Comparison of ENCODE assay signal across 16 cellular contexts in the genomic region with DNA sequence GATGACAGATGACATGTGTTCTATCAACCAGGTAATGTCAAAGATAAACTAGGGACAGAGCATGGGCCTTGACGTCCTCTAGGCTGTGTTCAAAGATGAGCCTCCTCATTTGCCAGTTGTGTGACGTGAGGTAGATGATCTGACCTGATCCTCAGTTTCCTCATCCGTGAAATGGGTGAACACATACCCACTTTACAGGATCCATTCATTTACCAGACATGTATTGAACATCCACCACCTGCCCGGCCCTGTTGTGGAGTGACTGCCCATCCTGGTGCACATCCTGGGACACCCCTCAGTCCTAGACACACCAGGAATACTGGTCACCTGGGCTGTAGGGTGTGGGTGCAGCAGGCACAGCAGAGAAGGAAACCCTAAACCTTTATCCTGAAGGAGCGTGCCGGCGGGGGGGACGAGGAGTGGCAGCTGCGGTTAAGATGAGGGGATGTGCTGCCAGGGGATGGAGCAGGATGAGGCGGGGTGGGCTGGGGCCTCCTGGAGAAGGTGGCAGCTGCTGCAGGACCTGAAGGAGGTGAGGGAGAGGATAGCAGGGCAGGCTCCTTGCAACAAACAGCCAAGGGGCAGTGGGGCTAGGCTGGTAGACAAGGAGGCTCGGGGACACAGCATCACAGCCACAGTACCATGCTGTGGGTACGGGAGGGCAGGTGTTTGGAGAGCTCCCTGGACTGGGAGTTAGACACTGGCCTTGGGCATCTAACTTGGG. TPM values are rescaled to one million over a fixed set of nuclear protein-coding genes. Genes with fewer than 3 reads are reported as not detected.
"Had no signal": no experiment of that assay in that cellular context is flagged by ENCODE, and none has a peak within 500 bp of the region (broad histone marks: within the 10 kb centered on the region; RNA-seq: fewer than 3 reads in every experiment).

No MANE protein-coding gene starts in this region.

- H3K36me3 ChIP-seq: breast epithelium, heart left ventricle, pancreas, tibial artery had no signal

- H3K4me1 Mint-ChIP-seq: memory B cell; stimulated activated effector memory CD8-positive, alpha-beta T cell treated with anti-CD3 and anti-CD28 coated beads, Interleukin-12 subunit alpha, Interleukin-12 subunit beta, amount 100 ng/mL, for 72 hours had no signal

- H3K27me3 Mint-ChIP-seq: activated naive CD8-positive, alpha-beta T cell treated with anti-CD3 and anti-CD28 coated beads, Interleukin-2, amount 10 ng/mL, durations not matched to agents 7 days and 5 days; memory B cell had no signal

- H3K4me3 Mint-ChIP-seq: activated naive CD8-positive, alpha-beta T cell treated with anti-CD3 and anti-CD28 coated beads, Interleukin-2, amount 10 ng/mL, durations not matched to agents 7 days and 5 days; memory B cell; nephron progenitor cell; stimulated activated effector memory CD8-positive, alpha-beta T cell treated with anti-CD3 and anti-CD28 coated beads, Interleukin-12 subunit alpha, Interleukin-12 subunit beta, amount 100 ng/mL, for 72 hours had no signal

- DNase-seq: activated gamma-delta T cell; activated naive CD8-positive, alpha-beta T cell treated with anti-CD3 and anti-CD28 coated beads, Interleukin-2, amount 10 ng/mL, durations not matched to agents 7 days and 5 days; activated T-cell treated with anti-CD3 and anti-CD28 coated beads, Interleukin-2, amount 50 U/mL, for 1 hour; anterior cingulate cortex; heart left ventricle; islet precursor cell; left lung; nephron progenitor cell; pancreas; T-helper 2 cell had no signal

- H3K4me1 ChIP-seq: breast epithelium, heart left ventricle, left lung, pancreas, tibial artery had no signal

- H3K9me3 Mint-ChIP-seq: stimulated activated effector memory CD8-positive, alpha-beta T cell treated with anti-CD3 and anti-CD28 coated beads, Interleukin-12 subunit alpha, Interleukin-12 subunit beta, amount 100 ng/mL, for 72 hours had no signal

- H3K27ac Mint-ChIP-seq: activated naive CD8-positive, alpha-beta T cell treated with anti-CD3 and anti-CD28 coated beads, Interleukin-2, amount 10 ng/mL, durations not matched to agents 7 days and 5 days; memory B cell; nephron progenitor cell; stimulated activated effector memory CD8-positive, alpha-beta T cell treated with anti-CD3 and anti-CD28 coated beads, Interleukin-12 subunit alpha, Interleukin-12 subunit beta, amount 100 ng/mL, for 72 hours had no signal

- ATAC-seq: foreskin keratinocyte; heart left ventricle; left lung; stimulated activated effector memory CD8-positive, alpha-beta T cell treated with anti-CD3 and anti-CD28 coated beads, Interleukin-12 subunit alpha, Interleukin-12 subunit beta, amount 100 ng/mL, for 72 hours had no signal

- H3K27me3 ChIP-seq: breast epithelium, foreskin keratinocyte, heart left ventricle, left lung, pancreas, tibial artery had no signal

- H3K27ac ChIP-seq: breast epithelium, foreskin keratinocyte, heart left ventricle, left lung, pancreas, tibial artery had no signal

- H3K4me3 ChIP-seq: breast epithelium, heart left ventricle, left lung, pancreas, smooth muscle cell, tibial artery had no signal

- H3K9me3 ChIP-seq: pancreas had no signal

RNA-seq across cellular contexts. Expression of a gene that starts 8.4 kb away (rescaled TPM):
- total RNA-seq: activated naive CD8-positive, alpha-beta T cell treated with anti-CD3 and anti-CD28 coated beads, Interleukin-2, amount 10 ng/mL, durations not matched to agents 7 days and 5 days; foreskin keratinocyte; smooth muscle cell had no signal
